8 cellular contexts compared by ENCODE assay signal in the genomic region with DNA sequence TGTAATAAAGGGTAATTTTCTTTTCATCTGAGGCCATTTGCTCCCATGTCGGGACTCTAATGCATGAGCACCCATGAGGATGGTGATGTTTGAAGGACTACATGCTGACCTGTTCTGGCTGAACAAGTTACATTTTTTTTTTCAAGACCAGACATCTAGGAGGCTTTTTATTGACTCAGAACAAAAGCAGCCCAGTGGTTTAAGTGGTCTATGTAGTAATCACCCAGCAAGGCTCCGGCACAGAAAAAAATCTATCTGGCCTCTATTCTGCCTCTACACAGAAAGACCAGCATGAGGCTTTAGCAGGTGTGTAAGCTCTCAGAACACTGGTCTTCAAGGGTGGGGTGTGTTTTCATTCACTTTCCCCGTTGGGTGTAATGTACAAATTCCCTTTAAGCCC. TPM values are rescaled to one million over a fixed set of nuclear protein-coding genes. Genes with fewer than 3 reads are reported as not detected.
DNase-seq lines count a peak whose midpoint lies in the region; ATAC-seq and TF ChIP-seq lines count a peak whose summit lies in the region.

No MANE protein-coding gene starts in this region.

- H3K36me3 ChIP-seq in brain microvascular endothelial cell (replicated peaks), result no peaks in the 10 kb centered on the region
- H3K36me3 ChIP-seq in ascending aorta, result no peaks in the 10 kb centered on the region
- no peaks in the 10 kb centered on the region for H3K36me3 ChIP-seq in hepatocyte (replicated peaks; ENCODE audit: insufficient read depth, low read depth)

- H3K9me3 ChIP-seq in ascending aorta (no peaks in the 10 kb centered on the region), hepatocyte (ENCODE audit: low read depth) (no peaks in the 10 kb centered on the region)

- no peak overlapping the region for H2AFZ ChIP-seq in hepatocyte

- peaks cover 6% of the 10 kb centered on the region for H3K79me2 ChIP-seq in hepatocyte

- TF ChIP-seq CTCF in GM12865 (IDR thresholded peaks at IDR 0.05; ENCODE audit: insufficient read depth, low read depth, low read length, missing control alignments) (no peak), brain microvascular endothelial cell (IDR thresholded peaks at IDR 0.05; ENCODE audit: low read depth, low read length, missing control alignments) (no peak), ascending aorta (IDR thresholded peaks at IDR 0.05) (no peak), hepatocyte (IDR thresholded peaks at IDR 0.05; ENCODE audit: poor library complexity) (no peak)

- peak; percentile 81 for ATAC-seq in GM21515 (IDR thresholded peaks at IDR 0.05; ENCODE audit: unreplicated experiment)
- peak; percentile 89 for ATAC-seq in HG03520 (IDR thresholded peaks at IDR 0.05; ENCODE audit: unreplicated experiment)

- H3K27me3 ChIP-seq in brain microvascular endothelial cell (replicated peaks) (no peaks in the 10 kb centered on the region), ascending aorta (no peaks in the 10 kb centered on the region), hepatocyte (no peaks in the 10 kb centered on the region)

- no peaks in the 10 kb centered on the region for H4K20me1 ChIP-seq in hepatocyte (ENCODE audit: insufficient read depth, poor library complexity, severe bottlenecking)

- H3K4me3 ChIP-seq in GM12865 (ENCODE audit: low read depth, low read length), result no peak overlapping the region
- H3K4me3 ChIP-seq in brain microvascular endothelial cell (ENCODE audit: low read depth, low read length), result no peak overlapping the region
- no peak overlapping the region for H3K4me3 ChIP-seq in ascending aorta
- no peak overlapping the region for H3K4me3 ChIP-seq in hepatocyte

- intact Hi-C loops in ascending aorta (cut with DNase I), result loop anchor here (2.0 kb wide), 1 partner anchor 21 kb away; no protein-coding TSS in a partner anchor

- 70% methylated on average over 3 of the region's 3 CpGs for WGBS in hepatocyte (ENCODE audit: low lambda C conversion rate, missing lambda C conversion rate)

- H3K4me1 ChIP-seq in ascending aorta (no peaks in the 10 kb centered on the region), hepatocyte (ENCODE audit: insufficient read depth) (peaks cover 8% of the 10 kb centered on the region)

- no peaks in the 10 kb centered on the region for H3K9me2 ChIP-seq in hepatocyte (replicated peaks; ENCODE audit: insufficient read depth)

- no peak overlapping the region for H3K4me2 ChIP-seq in hepatocyte

- in situ Hi-C loops in brain microvascular endothelial cell (cut with HindIII; ENCODE audit: low pct_ligation_motif_present, low sequenced_read_pairs), result no loop called here

- H3K27ac ChIP-seq in brain microvascular endothelial cell (no peak overlapping the region), ascending aorta (no peak overlapping the region), hepatocyte (no peak overlapping the region)

- DNase-seq in GM12865 (ENCODE audit: low read depth) (peak; percentile 56), brain microvascular endothelial cell (peak; percentile 78), ascending aorta (ENCODE audit: low spot score in 2 of 2) (no peak), hepatocyte (ENCODE audit: low spot score) (no peak), nucleus accumbens (lab: John Stamatoyannopoulos, UW) (no peak)
- no peak for DNase-seq in activated CD8-positive, alpha-beta memory T cell treated with anti-CD3 and anti-CD28 coated beads, Interleukin-2, amount 50 U/mL, for 48 hours

RNA-seq across cellular contexts. Expression of gene PLCXD2, which starts 15.8 kb away (rescaled TPM):
- total RNA-seq in ascending aorta, result 1.1 TPM
- 6.2 and 12.4 TPM in 2 replicates for total RNA-seq in hepatocyte
- polyA plus RNA-seq in hepatocyte, result 12.1 and 15.6 TPM in 2 replicates

Comparison
In these comparisons a context has a peak if more than half of its experiments do, and no peak if none do; other contexts are left out.
1. DNase-seq: peak in GM12865 (single experiment) and brain microvascular endothelial cell (single experiment); none in ascending aorta (0 of 2), hepatocyte (single experiment), activated CD8-positive, alpha-beta memory T cell treated with anti-CD3 and anti-CD28 coated beads, Interleukin-2, amount 50 U/mL, for 48 hours (single experiment) and nucleus accumbens (0 of 56).